8 cellular contexts compared by ENCODE assay signal in genomic region chr14:21455592-21455911, GRCh38. TPM values are rescaled to one million over a fixed set of nuclear protein-coding genes. Genes with fewer than 3 reads are reported as not detected.
DNase-seq lines count a peak whose midpoint lies in the region; ATAC-seq, FAIRE-seq and TF ChIP-seq lines count a peak whose summit lies in the region.

No MANE protein-coding gene starts in this region.

- H3K36me3 ChIP-seq in body of pancreas (replicated peaks in 1 of 2; ENCODE audit: insufficient read depth in 1 of 2, low read depth in 2 of 2) (no peaks in the 10 kb centered on the region), HepG2 (replicated peaks in 1 of 2; ENCODE audit: control insufficient read depth in 1 of 2, insufficient read depth in 2 of 2, low read length in 2 of 2) (peaks cover 3% of the 10 kb centered on the region in 2 experiments; a peak in 2 of 5 replicates), thyroid gland (peaks cover under 1 to 5% of the 10 kb centered on the region in 2 donors)

- no peak for DNase-seq in activated CD8-positive, alpha-beta memory T cell treated with anti-CD3 and anti-CD28 coated beads, Interleukin-2, amount 10 ng/mL, durations not matched to agents 7 days and 5 days
- DNase-seq in activated CD8-positive, alpha-beta memory T cell treated with anti-CD3 and anti-CD28 coated beads for 24 hours, result no peak
- DNase-seq in body of pancreas (no peak), HepG2 (ENCODE audit: low spot score) (no peak), thyroid gland (no peak), frontal cortex (ENCODE audit: low spot score in 2 of 2) (no peak), MV-4-11 (lab: John Stamatoyannopoulos, UW) (no peak)

- no peak for FAIRE-seq in HepG2 (lab: Jason Lieb, UNC)
- FAIRE-seq in frontal cortex (lab: Jason Lieb, UNC), result no peak

- H3K9ac ChIP-seq in HepG2 (ENCODE audit: insufficient read depth, low read depth, low read length), result peak overlapping the region; percentile 87

- peaks cover 27% of the 10 kb centered on the region for H3K4me1 ChIP-seq in body of pancreas
- H3K4me1 ChIP-seq in HepG2 (ENCODE audit: insufficient read depth, low read length), result peaks cover 39% of the 10 kb centered on the region
- H3K4me1 ChIP-seq in thyroid gland, result peaks cover 18 to 21% of the 10 kb centered on the region in 2 donors

- H3K9me3 ChIP-seq in body of pancreas, result no peaks in the 10 kb centered on the region
- H3K9me3 ChIP-seq in HepG2 (ENCODE audit: low read length), result no peaks in the 10 kb centered on the region
- H3K9me3 ChIP-seq in thyroid gland, result no peaks in the 10 kb centered on the region

- peak overlapping the region; percentile 35 to 53 for H3K4me3 ChIP-seq in body of pancreas
- H3K4me3 ChIP-seq in HepG2 (replicated peaks in 1 of 3; ENCODE audit: insufficient read depth in 1 of 3, low read depth in 2 of 3, low read length in 3 of 3), result peak overlapping the region; percentile 90 to 95 (median 93)
- H3K4me3 ChIP-seq in thyroid gland (replicated peaks in 1 of 3), result peak overlapping the region; percentile 68 to 94 (median 89)

- H2AFZ ChIP-seq in HepG2 (ENCODE audit: low read length), result no peak overlapping the region

- H3K36me3 Mint-ChIP-seq in activated CD8-positive, alpha-beta memory T cell treated with anti-CD3 and anti-CD28 coated beads, Interleukin-2, amount 10 ng/mL, durations not matched to agents 7 days and 5 days, result peaks cover 20% of the 10 kb centered on the region

- H4K20me1 ChIP-seq in HepG2 (ENCODE audit: insufficient read depth, low read length), result peaks cover 10% of the 10 kb centered on the region

- H3K4me3 Mint-ChIP-seq in activated CD8-positive, alpha-beta memory T cell treated with anti-CD3 and anti-CD28 coated beads, Interleukin-2, amount 10 ng/mL, durations not matched to agents 7 days and 5 days, result peak overlapping the region; percentile 91

- peak overlapping the region; percentile 98 for H3K27ac Mint-ChIP-seq in activated CD8-positive, alpha-beta memory T cell treated with anti-CD3 and anti-CD28 coated beads, Interleukin-2, amount 10 ng/mL, durations not matched to agents 7 days and 5 days

- POLR2A ChIA-PET in HepG2 (lab: Yijun Ruan, JAX), result interaction anchor here (0.6 to 4.7 kb wide), 25 partner anchors 9 to 1551 kb away, joined by 3 to 211 read pairs (median 5); partner anchors contain the start of genes APEX1, METTL3, RAB2B and SALL2

- H3K9me3 Mint-ChIP-seq in activated CD8-positive, alpha-beta memory T cell treated with anti-CD3 and anti-CD28 coated beads, Interleukin-2, amount 10 ng/mL, durations not matched to agents 7 days and 5 days (ENCODE audit: low read depth), result no peaks in the 10 kb centered on the region

- H3K27me3 ChIP-seq in body of pancreas, result no peaks in the 10 kb centered on the region
- no peaks in the 10 kb centered on the region; a peak in 1 of 5 replicates for H3K27me3 ChIP-seq in HepG2 (ENCODE audit: control insufficient read depth in 1 of 2, insufficient read depth in 2 of 2, low read length in 2 of 2)
- no peaks in the 10 kb centered on the region for H3K27me3 ChIP-seq in thyroid gland

- no peaks in the 10 kb centered on the region for H3K27me3 Mint-ChIP-seq in activated CD8-positive, alpha-beta memory T cell treated with anti-CD3 and anti-CD28 coated beads, Interleukin-2, amount 10 ng/mL, durations not matched to agents 7 days and 5 days

- TF ChIP-seq POLR2A in body of pancreas (IDR thresholded peaks at IDR 0.05) (no peak), HepG2 (IDR thresholded peaks at IDR 0.05; ENCODE audit: insufficient read depth in 1 of 2, low read depth in 2 of 2, low read length in 2 of 2) (no peak), thyroid gland (IDR thresholded peaks at IDR 0.05) (no peak)

- H3K4me2 ChIP-seq in HepG2 (ENCODE audit: low read depth, low read length), result peak overlapping the region; percentile 93

- TF ChIP-seq EP300 in HepG2 (IDR thresholded peaks at IDR 0.05; ENCODE audit: low read depth in 2 of 2, low read length in 2 of 2) (no peak), HepG2 (CRISPR knock-in tag; IDR thresholded peaks at IDR 0.05; ENCODE audit: borderline replicate concordance) (no peak)

- 0 out of 2 replicates have a peak, but pooled peaks have one; percentile 34 for TF ChIP-seq RAD21 in HepG2 (CRISPR knock-in tag; IDR thresholded peaks at IDR 0.05)

- H3K4me1 Mint-ChIP-seq in activated CD8-positive, alpha-beta memory T cell treated with anti-CD3 and anti-CD28 coated beads, Interleukin-2, amount 10 ng/mL, durations not matched to agents 7 days and 5 days, result peaks cover 39% of the 10 kb centered on the region

- in situ Hi-C loops in HepG2 (cut with HindIII; ENCODE audit: extremely low pct_ligation_motif_present, low pct_unique_long_range_greater_than_20kb), result no loop called here

- WGBS in body of pancreas, 2 donors, result 0 to 1% methylated on average over 17 of the region's 17 CpGs
- under 1% methylated on average over 17 of the region's 17 CpGs for WGBS in HepG2 (ENCODE audit: low lambda C conversion rate)
- WGBS in thyroid gland, 2 donors, result 1% methylated on average over 17 of the region's 17 CpGs

- ATAC-seq in activated CD8-positive, alpha-beta memory T cell treated with anti-CD3 and anti-CD28 coated beads, Interleukin-2, amount 10 ng/mL, durations not matched to agents 7 days and 5 days, result peak; percentile 27
- ATAC-seq in HG03439 (IDR thresholded peaks at IDR 0.05; ENCODE audit: unreplicated experiment) (peak; percentile 26), body of pancreas (peak; percentile 8), HepG2 (peak; percentile 60)

- H3K27ac ChIP-seq in body of pancreas (peak overlapping the region; percentile 37 to 98 (median 96)), HepG2 (ENCODE audit: extremely low read length, insufficient read depth, low read length) (peak overlapping the region; percentile 96), thyroid gland (peak overlapping the region; percentile 56 to 91 (median 79))

- no TSS peak for BruUV-seq in HepG2 (replicated peaks; lab: Mats Ljungman, UMichigan)

- peaks cover 49% of the 10 kb centered on the region for H3K79me2 ChIP-seq in HepG2 (ENCODE audit: insufficient read depth, low read length)

- CTCF ChIA-PET in activated CD8-positive, alpha-beta memory T cell treated with anti-CD3 and anti-CD28 coated beads, Interleukin-2, amount 10 ng/mL, durations not matched to agents 7 days and 5 days (lab: Charles Lee), result interaction anchor here (0.6 to 4.7 kb wide), 19 partner anchors 10 to 1475 kb away, joined by 3 to 38 read pairs (median 4); partner anchors contain the start of genes METTL3, RAB2B and TOX4
- CTCF ChIA-PET in HepG2 (lab: Yijun Ruan, JAX; ENCODE audit: low intra/inter-chr PET ratio, low total read pairs), result interaction anchor here (0.6 to 1.9 kb wide), 5 partner anchors 18 to 102 kb away, joined by 3 to 19 read pairs (median 3); partner anchors contain the start of genes RAB2B and TOX4

- TF ChIP-seq CTCF in body of pancreas (IDR thresholded peaks at IDR 0.05), result no peak
- no peak for TF ChIP-seq CTCF in HepG2 (CRISPR knock-in tag; IDR thresholded peaks at IDR 0.05)
- TF ChIP-seq CTCF in thyroid gland (IDR thresholded peaks at IDR 0.05), result no peak

- intact Hi-C loops in body of pancreas (cut with DNase I) (no loop called here), HepG2 (cut with micrococcal nuclease; ENCODE audit: unreplicated experiment) (loop anchor here (5.0 kb wide), 1 partner anchor 42 kb away; no protein-coding TSS in a partner anchor), thyroid gland (cut with DNase I) (no loop called here)

RNA-seq across cellular contexts. Expression of gene CHD8, which starts 0.4 kb away (rescaled TPM):
- 100 to 1,000 TPM; 130 to 138 TPM for total RNA-seq in activated CD8-positive, alpha-beta memory T cell treated with anti-CD3 and anti-CD28 coated beads, Interleukin-2, amount 10 ng/mL, durations not matched to agents 7 days and 5 days
- 10 to 100 TPM; 33.2 to 72.2 TPM for total RNA-seq in body of pancreas
- 79.6 and 92.9 TPM in 2 replicates for total RNA-seq in HepG2 (2016; rRNA removed; fragmentation: Illumina TruSeq; extraction: Trizol)
- 18.6 and 23.0 TPM in 2 replicates for total RNA-seq in HepG2 (2016; cell fraction: cytosol; rRNA removed; fragmentation: Illumina TruSeq; extraction: Trizol; ENCODE audit: low read depth)
- 76.5 and 78.0 TPM in 2 replicates for total RNA-seq in HepG2 (2016; cell fraction: insoluble cytoplasmic fraction; rRNA removed; fragmentation: Illumina TruSeq; extraction: Trizol)
- total RNA-seq in HepG2 (2016; cell fraction: membrane; rRNA removed; fragmentation: Illumina TruSeq; extraction: Trizol), result 36.9 and 37.8 TPM in 2 replicates
- 104 and 115 TPM in 2 replicates for total RNA-seq in HepG2 (2016; cell fraction: nucleus; rRNA removed; fragmentation: Illumina TruSeq; extraction: Trizol)
- 35.1 and 43.9 TPM in 2 replicates for polyA plus RNA-seq in HepG2 (2011; rRNA removed)
- polyA plus RNA-seq in HepG2 (2011; cell fraction: cytosol; rRNA removed), result 23.3 and 26.1 TPM in 2 replicates
- 90.8 and 104 TPM in 2 replicates for polyA plus RNA-seq in HepG2 (2011; cell fraction: nucleus; rRNA removed)
- polyA plus RNA-seq in HepG2 (2012), result 55.5 and 57.3 TPM in 2 replicates
- 3.9 and 5.2 TPM in 2 replicates for polyA plus RNA-seq in HepG2 (2016; cell fraction: cytosol; fragmentation: Illumina TruSeq; extraction: Trizol; ENCODE audit: low read depth)
- polyA plus RNA-seq in HepG2 (2016; cell fraction: insoluble cytoplasmic fraction; fragmentation: Illumina TruSeq; extraction: Trizol; ENCODE audit: low read depth), result 51.4 and 70.8 TPM in 2 replicates
- polyA plus RNA-seq in HepG2 (2016; cell fraction: membrane; fragmentation: Illumina TruSeq; extraction: Trizol; ENCODE audit: low read depth), result 10.4 and 13.2 TPM in 2 replicates
- 135 and 137 TPM in 2 replicates for polyA plus RNA-seq in HepG2 (2016; cell fraction: nucleus; fragmentation: Illumina TruSeq; extraction: Trizol; ENCODE audit: insufficient read depth, low read depth)
- polyA minus RNA-seq in HepG2 (2011; rRNA and poly(A)+ RNA removed; ENCODE audit: low replicate concordance), result 108 and 125 TPM in 2 replicates
- polyA minus RNA-seq in HepG2 (2011; cell fraction: cytosol; rRNA and poly(A)+ RNA removed), result 44.5 and 60.9 TPM in 2 replicates
- 110 and 124 TPM in 2 replicates for polyA minus RNA-seq in HepG2 (2011; cell fraction: nucleus; rRNA and poly(A)+ RNA removed)
- 100 to 1,000 TPM in 1 of 4 donors, 10 to 100 TPM in 3; 64.1 to 102 (median 76.8) TPM for total RNA-seq in thyroid gland
- 68.9 TPM for total RNA-seq in frontal cortex

RNA-seq across cellular contexts. Expression of gene RAB2B, which starts 21.2 kb away (rescaled TPM):
- 10 to 100 TPM; 26.1 to 28.2 TPM for total RNA-seq in activated CD8-positive, alpha-beta memory T cell treated with anti-CD3 and anti-CD28 coated beads, Interleukin-2, amount 10 ng/mL, durations not matched to agents 7 days and 5 days
- total RNA-seq in body of pancreas (10 to 100 TPM; 13.5 to 15.6 TPM), HepG2 (2016; rRNA removed; fragmentation: Illumina TruSeq; extraction: Trizol) (36.0 and 46.4 TPM in 2 replicates), thyroid gland (10 to 100 TPM; 26.8 to 66.8 (median 38.9) TPM), frontal cortex (56.7 TPM)
- total RNA-seq in HepG2 (2016; cell fraction: cytosol; rRNA removed; fragmentation: Illumina TruSeq; extraction: Trizol; ENCODE audit: low read depth), result 9.7 and 10.7 TPM in 2 replicates
- 29.3 and 42.1 TPM in 2 replicates for total RNA-seq in HepG2 (2016; cell fraction: insoluble cytoplasmic fraction; rRNA removed; fragmentation: Illumina TruSeq; extraction: Trizol)
- total RNA-seq in HepG2 (2016; cell fraction: membrane; rRNA removed; fragmentation: Illumina TruSeq; extraction: Trizol), result 26.8 and 30.2 TPM in 2 replicates
- total RNA-seq in HepG2 (2016; cell fraction: nucleus; rRNA removed; fragmentation: Illumina TruSeq; extraction: Trizol), result 35.7 and 39.8 TPM in 2 replicates
- polyA plus RNA-seq in HepG2 (2011; rRNA removed), result 55.6 and 60.6 TPM in 2 replicates
- polyA plus RNA-seq in HepG2 (2011; cell fraction: cytosol; rRNA removed), result 32.1 and 43.2 TPM in 2 replicates
- polyA plus RNA-seq in HepG2 (2011; cell fraction: nucleus; rRNA removed), result 53.5 and 58.9 TPM in 2 replicates
- polyA plus RNA-seq in HepG2 (2012), result 36.5 and 43.0 TPM in 2 replicates
- polyA plus RNA-seq in HepG2 (2016; cell fraction: cytosol; fragmentation: Illumina TruSeq; extraction: Trizol; ENCODE audit: low read depth), result 3.4 and 4.3 TPM in 2 replicates
- 32.9 and 33.9 TPM in 2 replicates for polyA plus RNA-seq in HepG2 (2016; cell fraction: insoluble cytoplasmic fraction; fragmentation: Illumina TruSeq; extraction: Trizol; ENCODE audit: low read depth)
- polyA plus RNA-seq in HepG2 (2016; cell fraction: membrane; fragmentation: Illumina TruSeq; extraction: Trizol; ENCODE audit: low read depth), result 10.6 and 11.5 TPM in 2 replicates
- 55.9 and 56.7 TPM in 2 replicates for polyA plus RNA-seq in HepG2 (2016; cell fraction: nucleus; fragmentation: Illumina TruSeq; extraction: Trizol; ENCODE audit: insufficient read depth, low read depth)
- 17.0 and 37.3 TPM in 2 replicates for polyA minus RNA-seq in HepG2 (2011; rRNA and poly(A)+ RNA removed; ENCODE audit: low replicate concordance)
- polyA minus RNA-seq in HepG2 (2011; cell fraction: cytosol; rRNA and poly(A)+ RNA removed), result 28.9 and 36.2 TPM in 2 replicates
- polyA minus RNA-seq in HepG2 (2011; cell fraction: nucleus; rRNA and poly(A)+ RNA removed), result 60.9 and 74.0 TPM in 2 replicates

RNA-seq across cellular contexts. Expression of gene TOX4, which starts 21.4 kb away (rescaled TPM):
- 10 to 100 TPM; 72.7 to 87.1 TPM for total RNA-seq in activated CD8-positive, alpha-beta memory T cell treated with anti-CD3 and anti-CD28 coated beads, Interleukin-2, amount 10 ng/mL, durations not matched to agents 7 days and 5 days
- total RNA-seq in body of pancreas (10 to 100 TPM; 13.2 to 31.6 TPM), HepG2 (2016; rRNA removed; fragmentation: Illumina TruSeq; extraction: Trizol) (71.8 and 124 TPM in 2 replicates), thyroid gland (10 to 100 TPM; 41.5 to 68.2 (median 52.7) TPM), frontal cortex (19.6 TPM)
- total RNA-seq in HepG2 (2016; cell fraction: cytosol; rRNA removed; fragmentation: Illumina TruSeq; extraction: Trizol; ENCODE audit: low read depth), result 15.2 and 16.0 TPM in 2 replicates
- total RNA-seq in HepG2 (2016; cell fraction: insoluble cytoplasmic fraction; rRNA removed; fragmentation: Illumina TruSeq; extraction: Trizol), result 74.9 and 112 TPM in 2 replicates
- 36.1 and 44.6 TPM in 2 replicates for total RNA-seq in HepG2 (2016; cell fraction: membrane; rRNA removed; fragmentation: Illumina TruSeq; extraction: Trizol)
- 46.8 and 50.0 TPM in 2 replicates for total RNA-seq in HepG2 (2016; cell fraction: nucleus; rRNA removed; fragmentation: Illumina TruSeq; extraction: Trizol)
- polyA plus RNA-seq in HepG2 (2011; rRNA removed), result 147 and 163 TPM in 2 replicates
- 122 and 127 TPM in 2 replicates for polyA plus RNA-seq in HepG2 (2011; cell fraction: cytosol; rRNA removed)
- polyA plus RNA-seq in HepG2 (2011; cell fraction: nucleus; rRNA removed), result 72.8 and 97.3 TPM in 2 replicates
- polyA plus RNA-seq in HepG2 (2012), result 72.0 and 83.5 TPM in 2 replicates
- 20.7 and 21.8 TPM in 2 replicates for polyA plus RNA-seq in HepG2 (2016; cell fraction: cytosol; fragmentation: Illumina TruSeq; extraction: Trizol; ENCODE audit: low read depth)
- polyA plus RNA-seq in HepG2 (2016; cell fraction: insoluble cytoplasmic fraction; fragmentation: Illumina TruSeq; extraction: Trizol; ENCODE audit: low read depth), result 130 and 137 TPM in 2 replicates
- 28.2 and 33.2 TPM in 2 replicates for polyA plus RNA-seq in HepG2 (2016; cell fraction: membrane; fragmentation: Illumina TruSeq; extraction: Trizol; ENCODE audit: low read depth)
- polyA plus RNA-seq in HepG2 (2016; cell fraction: nucleus; fragmentation: Illumina TruSeq; extraction: Trizol; ENCODE audit: insufficient read depth, low read depth), result 65.1 and 77.3 TPM in 2 replicates
- 259 and 369 TPM in 2 replicates for polyA minus RNA-seq in HepG2 (2011; rRNA and poly(A)+ RNA removed; ENCODE audit: low replicate concordance)
- polyA minus RNA-seq in HepG2 (2011; cell fraction: cytosol; rRNA and poly(A)+ RNA removed), result 49.3 and 53.2 TPM in 2 replicates
- polyA minus RNA-seq in HepG2 (2011; cell fraction: nucleus; rRNA and poly(A)+ RNA removed), result 61.0 and 67.8 TPM in 2 replicates

RNA-seq across cellular contexts. Expression of gene METTL3, which starts 55.6 kb away (rescaled TPM):
- total RNA-seq in activated CD8-positive, alpha-beta memory T cell treated with anti-CD3 and anti-CD28 coated beads, Interleukin-2, amount 10 ng/mL, durations not matched to agents 7 days and 5 days, result 10 to 100 TPM; 93.5 to 94.1 TPM
- total RNA-seq in body of pancreas (10 to 100 TPM; 49.8 to 69.2 TPM), HepG2 (2016; rRNA removed; fragmentation: Illumina TruSeq; extraction: Trizol) (114 and 123 TPM in 2 replicates), thyroid gland (10 to 100 TPM; 70.7 to 83.1 (median 75.4) TPM), frontal cortex (93.8 TPM)
- total RNA-seq in HepG2 (2016; cell fraction: cytosol; rRNA removed; fragmentation: Illumina TruSeq; extraction: Trizol; ENCODE audit: low read depth), result 109 and 111 TPM in 2 replicates
- total RNA-seq in HepG2 (2016; cell fraction: insoluble cytoplasmic fraction; rRNA removed; fragmentation: Illumina TruSeq; extraction: Trizol), result 119 and 121 TPM in 2 replicates
- total RNA-seq in HepG2 (2016; cell fraction: membrane; rRNA removed; fragmentation: Illumina TruSeq; extraction: Trizol), result 45.3 and 46.0 TPM in 2 replicates
- 120 and 143 TPM in 2 replicates for total RNA-seq in HepG2 (2016; cell fraction: nucleus; rRNA removed; fragmentation: Illumina TruSeq; extraction: Trizol)
- polyA plus RNA-seq in HepG2 (2011; rRNA removed), result 122 and 130 TPM in 2 replicates
- polyA plus RNA-seq in HepG2 (2011; cell fraction: cytosol; rRNA removed), result 70.9 and 77.1 TPM in 2 replicates
- 511 and 514 TPM in 2 replicates for polyA plus RNA-seq in HepG2 (2011; cell fraction: nucleus; rRNA removed)
- polyA plus RNA-seq in HepG2 (2012), result 67.0 and 70.4 TPM in 2 replicates
- 5.2 and 6.3 TPM in 2 replicates for polyA plus RNA-seq in HepG2 (2016; cell fraction: cytosol; fragmentation: Illumina TruSeq; extraction: Trizol; ENCODE audit: low read depth)
- 81.5 and 81.9 TPM in 2 replicates for polyA plus RNA-seq in HepG2 (2016; cell fraction: insoluble cytoplasmic fraction; fragmentation: Illumina TruSeq; extraction: Trizol; ENCODE audit: low read depth)
- 7.3 and 9.4 TPM in 2 replicates for polyA plus RNA-seq in HepG2 (2016; cell fraction: membrane; fragmentation: Illumina TruSeq; extraction: Trizol; ENCODE audit: low read depth)
- polyA plus RNA-seq in HepG2 (2016; cell fraction: nucleus; fragmentation: Illumina TruSeq; extraction: Trizol; ENCODE audit: insufficient read depth, low read depth), result 219 and 229 TPM in 2 replicates
- 140 and 168 TPM in 2 replicates for polyA minus RNA-seq in HepG2 (2011; rRNA and poly(A)+ RNA removed; ENCODE audit: low replicate concordance)
- polyA minus RNA-seq in HepG2 (2011; cell fraction: cytosol; rRNA and poly(A)+ RNA removed), result 36.7 and 42.6 TPM in 2 replicates
- polyA minus RNA-seq in HepG2 (2011; cell fraction: nucleus; rRNA and poly(A)+ RNA removed), result 133 and 149 TPM in 2 replicates

Comparison
In these comparisons a context has a peak if more than half of its experiments do, and no peak if none do; other contexts are left out.
1. ATAC-seq: peak in every context shown above with its lines; median percentile 60 in HepG2; 27 in activated CD8-positive, alpha-beta memory T cell treated with anti-CD3 and anti-CD28 coated beads, Interleukin-2, amount 10 ng/mL, durations not matched to agents 7 days and 5 days; 26 in HG03439; 8 in body of pancreas.